ENCODE assay signal across 18 cellular contexts in the genomic region with DNA sequence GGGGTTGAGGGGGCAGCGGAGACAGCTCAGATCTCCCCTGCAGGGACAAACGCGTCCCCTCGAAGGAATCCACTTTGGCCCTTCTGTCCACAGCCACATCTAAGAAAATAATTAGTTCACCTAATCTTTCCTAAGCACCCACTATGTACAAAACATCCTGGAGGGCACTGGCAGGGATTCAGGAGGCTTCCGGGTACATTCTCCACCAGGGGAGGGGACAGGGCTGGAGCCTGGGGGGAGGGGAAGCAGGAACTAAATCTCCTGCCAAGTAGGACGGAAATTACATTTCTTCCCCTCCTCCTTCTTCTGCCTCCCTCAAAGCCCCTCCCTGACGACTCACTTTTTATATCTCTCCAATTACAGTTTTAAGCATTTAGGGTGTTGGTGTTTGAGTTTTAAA.
DNase-seq lines count a peak whose midpoint lies in the region; ATAC-seq and TF ChIP-seq lines count a peak whose summit lies in the region.
"Had no signal": no experiment of that assay in that cellular context is flagged by ENCODE, and none has a peak within 500 bp of the region (broad histone marks: within the 10 kb centered on the region; RNA-seq: fewer than 3 reads in every experiment).

No MANE protein-coding gene starts in this region.

- no peak overlapping the region for H3K9ac ChIP-seq in SK-N-MC (ENCODE audit: insufficient read length)

- H3K27me3 ChIP-seq in right cardiac atrium (ENCODE audit: control insufficient read depth, insufficient read depth) = no peaks in the 10 kb centered on the region
- no peaks in the 10 kb centered on the region for H3K27me3 ChIP-seq in upper lobe of right lung
- H3K27me3 ChIP-seq: neutrophil had no signal

- no peaks in the 10 kb centered on the region for H3K36me3 ChIP-seq in SK-N-MC (ENCODE audit: insufficient read depth, low read length)
- H3K36me3 ChIP-seq in upper lobe of right lung = no peaks in the 10 kb centered on the region
- H3K36me3 ChIP-seq: neutrophil had no signal

- 45% methylated on average over 7 of the region's 7 CpGs for WGBS in right cardiac atrium

- H3K27ac ChIP-seq in right cardiac atrium (ENCODE audit: low read length) = no peak overlapping the region
- H3K27ac ChIP-seq in SK-N-MC = peak overlapping the region; percentile 89
- H3K27ac ChIP-seq in upper lobe of right lung = peak overlapping the region; percentile 11
- H3K27ac ChIP-seq: neutrophil, skin epidermis had no signal

- peaks cover 8% of the 10 kb centered on the region for H3K4me1 ChIP-seq in right cardiac atrium (ENCODE audit: control insufficient read depth, insufficient read depth, low read length)
- peaks cover 4% of the 10 kb centered on the region for H3K4me1 ChIP-seq in upper lobe of right lung

- H3K4me3 ChIP-seq in right cardiac atrium (ENCODE audit: low read length) = no peak overlapping the region
- peak overlapping the region; percentile 49 for H3K4me3 ChIP-seq in SK-N-MC
- no peak overlapping the region for H3K4me3 ChIP-seq in upper lobe of right lung
- H3K4me3 ChIP-seq: K562, skin epidermis had no signal

- H3K9me3 ChIP-seq in right cardiac atrium (ENCODE audit: control insufficient read depth, low read length) = no peaks in the 10 kb centered on the region
- no peaks in the 10 kb centered on the region for H3K9me3 ChIP-seq in SK-N-MC (ENCODE audit: low read depth, low read length)
- H3K9me3 ChIP-seq in upper lobe of right lung = no peaks in the 10 kb centered on the region
- H3K9me3 ChIP-seq: neutrophil had no signal

- in situ Hi-C loops in G401 (cut with HindIII; ENCODE audit: low sequenced_read_pairs) = no loop called here

- peak in 1 of 2 donors; percentile 21 for ATAC-seq in right cardiac atrium
- no peak for ATAC-seq in left cardiac atrium
- ATAC-seq in left lobe of liver = peak; percentile 38
- ATAC-seq in upper lobe of right lung = peak; percentile 80
- ATAC-seq: K562; stimulated activated naive CD8-positive, alpha-beta T cell treated with anti-CD3 and anti-CD28 coated beads, Interleukin-15, amount 100 ng/mL, for 72 hours had no signal

- peak in 2 of 3 donors; percentile 37 to 62 for DNase-seq in right cardiac atrium
- no peak for DNase-seq in left cardiac atrium
- peak; percentile 14 for DNase-seq in SK-N-MC (ENCODE audit: low read depth, low spot score)
- no peak for DNase-seq in left lobe of liver (ENCODE audit: low spot score)
- DNase-seq in upper lobe of right lung = peak; percentile 71
- no peak for DNase-seq in G401 (ENCODE audit: low spot score)
- DNase-seq in anterior cingulate cortex (lab: John Stamatoyannopoulos, UW) = no peak
- DNase-seq in AG08396 (ENCODE audit: low spot score) = no peak
- DNase-seq: activated CD4-positive, alpha-beta memory T cell treated with anti-CD3 and anti-CD28 coated beads for 36 hours; DMS53; H9; NCI-H1417 treated with DMSO at 0.1 percent for 48 hours; NCI-H748 treated with DMSO at 0.1 percent for 48 hours; Right ventricle myocardium superior; stimulated activated naive CD8-positive, alpha-beta T cell treated with anti-CD3 and anti-CD28 coated beads, Interleukin-15, amount 100 ng/mL, for 72 hours had no signal

- intact Hi-C loops in right cardiac atrium (cut with DNase I) (no loop called here), left cardiac atrium (cut with DNase I) (loop anchor here in 1 of 2 donors (5.0 kb wide), 1 partner anchor 118 kb away; no protein-coding TSS in a partner anchor), upper lobe of right lung (cut with DNase I) (no loop called here)

- TF ChIP-seq CTCF in upper lobe of right lung (IDR thresholded peaks at IDR 0.05) = no peak

Comparison
In these comparisons a context has a peak if more than half of its experiments do, and no peak if none do; other contexts are left out.
1. DNase-seq: peak in right cardiac atrium (2 of 3), SK-N-MC (single experiment) and upper lobe of right lung (single experiment); none in left cardiac atrium (single experiment), left lobe of liver (single experiment), G401 (single experiment), anterior cingulate cortex (0 of 58) and AG08396 (single experiment).
2. ATAC-seq: peak in left lobe of liver (single experiment) and upper lobe of right lung (single experiment); none in left cardiac atrium (0 of 2).